ENCODE assay signal across 16 cellular contexts in genomic region chr19:58350871-58351557, GRCh38.
"Had no signal": no experiment of that assay in that cellular context is flagged by ENCODE, and none has a peak within 500 bp of the region (broad histone marks: within the 10 kb centered on the region; RNA-seq: fewer than 3 reads in every experiment).

No MANE protein-coding gene starts in this region.

- DNase-seq: activated CD4-positive, alpha-beta T cell treated with anti-CD3 and anti-CD28 coated beads for 4 hours; activated CD8-positive, alpha-beta memory T cell treated with anti-CD3 and anti-CD28 coated beads, Interleukin-2, amount 50 U/mL, for 48 hours; activated CD8-positive, alpha-beta T cell treated with anti-CD3 and anti-CD28 coated beads for 36 hours; activated naive CD4-positive, alpha-beta T cell treated with anti-CD3 and anti-CD28 coated beads, Interleukin-2, amount 50 U/mL, for 16 hours; amygdala; brain microvascular endothelial cell; cerebellar nuclear complex; hypothalamus; pancreas; T1000; thyroid gland; uterus had no signal

- H3K4me1 Mint-ChIP-seq: endodermal cell had no signal

- H3K27ac Mint-ChIP-seq: activated CD8-positive, alpha-beta T cell treated with anti-CD3 and anti-CD28 coated beads for 36 hours; endodermal cell; memory B cell had no signal

- ATAC-seq: activated CD8-positive, alpha-beta T cell treated with anti-CD3 and anti-CD28 coated beads for 36 hours had no signal

- H3K4me1 ChIP-seq: pancreas had no signal

- H3K4me3 ChIP-seq: skin epidermis, thyroid gland, uterus had no signal

- H3K9me3 ChIP-seq: pancreas, thyroid gland, uterus had no signal

- H3K9me3 Mint-ChIP-seq: activated CD8-positive, alpha-beta T cell treated with anti-CD3 and anti-CD28 coated beads for 36 hours; endodermal cell had no signal

- H3K36me3 ChIP-seq: pancreas, thyroid gland, uterus had no signal

- H3K27me3 ChIP-seq: brain microvascular endothelial cell, thyroid gland, uterus had no signal

- H3K27me3 Mint-ChIP-seq: activated CD8-positive, alpha-beta T cell treated with anti-CD3 and anti-CD28 coated beads for 36 hours; memory B cell had no signal

- H3K4me3 Mint-ChIP-seq: activated CD8-positive, alpha-beta T cell treated with anti-CD3 and anti-CD28 coated beads for 36 hours; endodermal cell had no signal

- H3K27ac ChIP-seq: brain microvascular endothelial cell, pancreas, skin epidermis, thyroid gland, uterus, VCaP had no signal
